ENCODE assay signal across 1 cellular context in genomic region chr3:128009952-128010846, GRCh38.
TF ChIP-seq lines count a peak whose summit lies in the region.

No MANE protein-coding gene starts in this region.

TF ChIP-seq in HEK293, 187 proteins besides CTCF, POLR2A, EP300 and RAD21 (continued from another document):
- TF ChIP-seq ZNF148 (tag by site-specific recombination; IDR thresholded peaks at IDR 0.05; ENCODE audit: borderline replicate concordance) (no peak), ZFP69B (tag by site-specific recombination; IDR thresholded peaks at IDR 0.05) (peak; percentile 19; the same call in 1 of the 2 replicates), ZNF843 (tag by site-specific recombination; IDR thresholded peaks at IDR 0.05) (no peak), ZNF280C (tag by site-specific recombination; IDR thresholded peaks at IDR 0.05) (no peak), ZEB2 (tag by site-specific recombination; IDR thresholded peaks at IDR 0.05) (peak; percentile 52; the same call in 1 of the 2 replicates)
- TF ChIP-seq, protein P1, sequence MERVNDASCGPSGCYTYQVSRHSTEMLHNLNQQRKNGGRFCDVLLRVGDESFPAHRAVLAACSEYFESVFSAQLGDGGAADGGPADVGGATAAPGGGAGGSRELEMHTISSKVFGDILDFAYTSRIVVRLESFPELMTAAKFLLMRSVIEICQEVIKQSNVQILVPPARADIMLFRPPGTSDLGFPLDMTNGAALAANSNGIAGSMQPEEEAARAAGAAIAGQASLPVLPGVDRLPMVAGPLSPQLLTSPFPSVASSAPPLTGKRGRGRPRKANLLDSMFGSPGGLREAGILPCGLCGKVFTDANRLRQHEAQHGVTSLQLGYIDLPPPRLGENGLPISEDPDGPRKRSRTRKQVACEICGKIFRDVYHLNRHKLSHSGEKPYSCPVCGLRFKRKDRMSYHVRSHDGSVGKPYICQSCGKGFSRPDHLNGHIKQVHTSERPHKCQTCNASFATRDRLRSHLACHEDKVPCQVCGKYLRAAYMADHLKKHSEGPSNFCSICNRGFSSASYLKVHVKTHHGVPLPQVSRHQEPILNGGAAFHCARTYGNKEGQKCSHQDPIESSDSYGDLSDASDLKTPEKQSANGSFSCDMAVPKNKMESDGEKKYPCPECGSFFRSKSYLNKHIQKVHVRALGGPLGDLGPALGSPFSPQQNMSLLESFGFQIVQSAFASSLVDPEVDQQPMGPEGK (tag by site-specific recombination; IDR thresholded peaks at IDR 0.05), result peak; percentile 11; the same call in 1 of the 2 replicates
- TF ChIP-seq, protein P2, sequence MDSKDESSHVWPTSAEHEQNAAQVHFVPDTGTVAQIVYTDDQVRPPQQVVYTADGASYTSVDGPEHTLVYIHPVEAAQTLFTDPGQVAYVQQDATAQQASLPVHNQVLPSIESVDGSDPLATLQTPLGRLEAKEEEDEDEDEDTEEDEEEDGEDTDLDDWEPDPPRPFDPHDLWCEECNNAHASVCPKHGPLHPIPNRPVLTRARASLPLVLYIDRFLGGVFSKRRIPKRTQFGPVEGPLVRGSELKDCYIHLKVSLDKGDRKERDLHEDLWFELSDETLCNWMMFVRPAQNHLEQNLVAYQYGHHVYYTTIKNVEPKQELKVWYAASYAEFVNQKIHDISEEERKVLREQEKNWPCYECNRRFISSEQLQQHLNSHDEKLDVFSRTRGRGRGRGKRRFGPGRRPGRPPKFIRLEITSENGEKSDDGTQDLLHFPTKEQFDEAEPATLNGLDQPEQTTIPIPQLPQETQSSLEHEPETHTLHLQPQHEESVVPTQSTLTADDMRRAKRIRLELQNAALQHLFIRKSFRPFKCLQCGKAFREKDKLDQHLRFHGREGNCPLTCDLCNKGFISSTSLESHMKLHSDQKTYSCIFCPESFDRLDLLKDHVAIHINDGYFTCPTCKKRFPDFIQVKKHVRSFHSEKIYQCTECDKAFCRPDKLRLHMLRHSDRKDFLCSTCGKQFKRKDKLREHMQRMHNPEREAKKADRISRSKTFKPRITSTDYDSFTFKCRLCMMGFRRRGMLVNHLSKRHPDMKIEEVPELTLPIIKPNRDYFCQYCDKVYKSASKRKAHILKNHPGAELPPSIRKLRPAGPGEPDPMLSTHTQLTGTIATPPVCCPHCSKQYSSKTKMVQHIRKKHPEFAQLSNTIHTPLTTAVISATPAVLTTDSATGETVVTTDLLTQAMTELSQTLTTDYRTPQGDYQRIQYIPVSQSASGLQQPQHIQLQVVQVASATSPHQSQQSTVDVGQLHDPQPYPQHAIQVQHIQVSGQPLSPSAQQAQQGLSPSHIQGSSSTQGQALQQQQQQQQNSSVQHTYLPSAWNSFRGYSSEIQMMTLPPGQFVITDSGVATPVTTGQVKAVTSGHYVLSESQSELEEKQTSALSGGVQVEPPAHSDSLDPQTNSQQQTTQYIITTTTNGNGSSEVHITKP (tag by site-specific recombination; IDR thresholded peaks at IDR 0.05), result peak; percentile 75
